Comparison of ENCODE assay signal across 8 cellular contexts in the genomic region with DNA sequence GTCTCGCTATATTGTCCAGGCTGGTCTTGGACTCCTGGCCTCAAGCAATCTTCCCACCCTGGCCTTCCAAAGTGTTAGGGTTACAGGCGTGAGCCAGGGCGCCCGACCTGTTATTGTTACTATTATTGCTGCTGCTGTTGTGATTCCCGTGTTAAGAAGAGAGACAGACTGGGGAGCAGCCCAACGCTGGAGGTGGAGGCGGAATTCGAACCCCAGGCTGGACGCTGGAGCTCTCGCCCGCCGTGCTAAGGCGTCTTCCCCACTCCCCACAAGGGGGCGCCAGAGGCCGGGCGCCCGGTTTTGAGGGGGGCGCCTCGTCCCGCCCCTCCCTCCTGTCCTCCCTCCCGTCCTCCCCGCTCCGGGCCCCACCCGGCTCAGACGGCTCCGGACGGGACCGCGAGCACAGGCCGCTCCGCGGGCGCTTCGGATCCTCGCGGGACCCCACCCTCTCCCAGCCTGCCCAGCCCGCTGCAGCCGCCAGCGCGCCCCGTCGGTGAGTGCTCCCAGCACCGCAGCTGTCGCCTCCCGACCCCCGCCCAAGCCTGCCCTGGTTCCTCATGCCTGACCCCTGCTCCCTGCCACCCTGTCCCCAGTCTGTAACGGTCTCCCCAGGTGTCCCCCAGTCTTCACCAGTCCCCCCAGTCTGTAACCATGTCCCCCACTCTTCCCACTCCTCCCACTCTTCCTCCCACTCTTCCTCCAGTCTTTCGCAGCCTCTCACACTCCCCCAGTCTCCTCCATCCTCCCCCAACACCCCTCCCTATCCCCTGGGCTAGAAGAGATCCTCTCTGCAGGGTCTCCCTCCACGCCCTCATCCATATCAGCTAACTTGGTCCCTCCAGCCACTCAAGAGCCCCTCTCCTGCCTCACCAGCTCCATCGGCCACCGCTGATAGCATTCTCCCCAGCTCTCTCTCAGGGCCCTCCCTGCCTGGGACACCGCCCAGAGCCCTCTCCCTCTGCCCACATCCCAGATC. TPM values are rescaled to one million over a fixed set of nuclear protein-coding genes. Genes with fewer than 3 reads are reported as not detected.
DNase-seq lines count a peak whose midpoint lies in the region; ATAC-seq, FAIRE-seq and TF ChIP-seq lines count a peak whose summit lies in the region.

A gene with protein sequence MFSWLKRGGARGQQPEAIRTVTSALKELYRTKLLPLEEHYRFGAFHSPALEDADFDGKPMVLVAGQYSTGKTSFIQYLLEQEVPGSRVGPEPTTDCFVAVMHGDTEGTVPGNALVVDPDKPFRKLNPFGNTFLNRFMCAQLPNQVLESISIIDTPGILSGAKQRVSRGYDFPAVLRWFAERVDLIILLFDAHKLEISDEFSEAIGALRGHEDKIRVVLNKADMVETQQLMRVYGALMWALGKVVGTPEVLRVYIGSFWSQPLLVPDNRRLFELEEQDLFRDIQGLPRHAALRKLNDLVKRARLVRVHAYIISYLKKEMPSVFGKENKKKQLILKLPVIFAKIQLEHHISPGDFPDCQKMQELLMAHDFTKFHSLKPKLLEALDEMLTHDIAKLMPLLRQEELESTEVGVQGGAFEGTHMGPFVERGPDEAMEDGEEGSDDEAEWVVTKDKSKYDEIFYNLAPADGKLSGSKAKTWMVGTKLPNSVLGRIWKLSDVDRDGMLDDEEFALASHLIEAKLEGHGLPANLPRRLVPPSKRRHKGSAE (plus strand): TSS at position 377 of the 976 bp plus-strand sequence. CDS start 3,191 bp downstream, outside the sequence.

- no peak within 1 kb of the TSS for H3K4me3 ChIP-seq in CD8-positive, alpha-beta memory T cell (ENCODE audit: low read length)
- H3K4me3 ChIP-seq in H1 (ENCODE audit: extremely low read depth in 1 of 4, insufficient read depth in 2 of 4, low read depth in 3 of 4, low read length in 4 of 4): peak within 1 kb of the TSS; percentile 47 to 66 (median 56)

- peaks cover 0 to 15% (median 0%) of the 10 kb centered on the region in 3 donors for H3K36me3 Mint-ChIP-seq in CD8-positive, alpha-beta memory T cell
- no peaks in the 10 kb centered on the region for H3K36me3 Mint-ChIP-seq in activated CD4-positive, alpha-beta T cell treated with anti-CD3 and anti-CD28 coated beads, Interleukin-2, amount 10 ng/mL, durations not matched to agents 7 days and 5 days (ENCODE audit: low read depth)

- H3K27me3 ChIP-seq in CD8-positive, alpha-beta memory T cell (ENCODE audit: insufficient read depth, low read length, poor library complexity, severe bottlenecking): peaks cover 8% of the 10 kb centered on the region
- H3K27me3 ChIP-seq in H1 (replicated peaks in 1 of 4; ENCODE audit: control insufficient read depth in 3 of 4, extremely low read depth in 1 of 4, insufficient read depth in 3 of 4, low read length in 3 of 4): no peaks in the 10 kb centered on the region

- H3K4me1 Mint-ChIP-seq in CD8-positive, alpha-beta memory T cell: peaks cover 0 to 4% (median 0%) of the 10 kb centered on the region in 3 donors
- H3K4me1 Mint-ChIP-seq in activated CD4-positive, alpha-beta T cell treated with anti-CD3 and anti-CD28 coated beads, Interleukin-2, amount 10 ng/mL, durations not matched to agents 7 days and 5 days: peaks cover 2% of the 10 kb centered on the region

- peak within 1 kb of the TSS; percentile 19; the same call in 1 of the 2 replicates for H3K18ac ChIP-seq in H1 (ENCODE audit: extremely low read depth, low read length)

- WGBS in H1 (ENCODE audit: extremely low coverage in 1 of 2, insufficient coverage in 1 of 2, insufficient read length in 1 of 2, insufficient replicate concordance in 2 of 2, low coverage in 1 of 2, low lambda C conversion rate in 2 of 2, missing lambda C conversion rate in 1 of 2), 2 experiments: 32% methylated on average over 18 of the region's 52 CpGs; no CpG with 5 or more reads in 1 of the 2 experiments

- H2BK20ac ChIP-seq in H1 (ENCODE audit: low read length): no peak within 1 kb of the TSS

- no peaks in the 10 kb centered on the region for H3K79me2 ChIP-seq in H1 (ENCODE audit: control insufficient read depth in 1 of 2, insufficient read depth in 2 of 2, low read length in 2 of 2)

- CTCF ChIA-PET in CD8-positive, alpha-beta memory T cell (lab: Charles Lee): interaction anchor here (0.7 to 2.1 kb wide), 12 partner anchors 9 to 282 kb away, joined by 3 to 8 read pairs (median 3); no protein-coding TSS in a partner anchor
- CTCF ChIA-PET in activated CD4-positive, alpha-beta T cell treated with anti-CD3 and anti-CD28 coated beads, Interleukin-2, amount 10 ng/mL, durations not matched to agents 7 days and 5 days (lab: Charles Lee): interaction anchor here (0.6 to 2.3 kb wide), 28 partner anchors 10 to 432 kb away, joined by 3 to 25 read pairs (median 4); a partner anchor contains a TSS
- CTCF ChIA-PET in H1 (lab: Charles Lee; ENCODE audit: partially characterized antibody): interaction anchor here (0.5 to 24.9 kb wide), 39 partner anchors 10 to 1999 kb away, joined by 3 to 436 read pairs (median 4); a partner anchor contains a TSS

- H3K4me2 ChIP-seq in H1 (ENCODE audit: insufficient read depth in 1 of 2, low read depth in 2 of 2, low read length in 2 of 2): peak within 1 kb of the TSS; percentile 38 to 63; a peak in 3 of 4 replicates

- no peak within 1 kb of the TSS for H2BK12ac ChIP-seq in H1 (ENCODE audit: low read depth, low read length)

- H3K4me1 ChIP-seq in CD8-positive, alpha-beta memory T cell (ENCODE audit: insufficient read depth, low read length): no peaks in the 10 kb centered on the region
- H3K4me1 ChIP-seq in H1 (replicated peaks in 1 of 4; ENCODE audit: control insufficient read depth in 3 of 4, insufficient read depth in 4 of 4, low read length in 3 of 4): no peaks in the 10 kb centered on the region

- ATAC-seq in HG03354 (IDR thresholded peaks at IDR 0.05; ENCODE audit: poor library complexity, severe bottlenecking, unreplicated experiment): no peak
- ATAC-seq in GM18909 (IDR thresholded peaks at IDR 0.05; ENCODE audit: poor library complexity, unreplicated experiment): no peak

- TF ChIP-seq EP300 in H1 (IDR thresholded peaks at IDR 0.05; ENCODE audit: borderline replicate concordance in 1 of 2, low read depth in 2 of 2, low read length in 2 of 2): no peak

- H4K8ac ChIP-seq in H1 (ENCODE audit: extremely low read depth, insufficient read depth, low read length): no peak within 1 kb of the TSS

- no peak for TF ChIP-seq POLR2A in H1 (IDR thresholded peaks at IDR 0.05; ENCODE audit: control extremely low read depth in 1 of 2, low read depth in 2 of 2, low read length in 2 of 2)

- no peak within 1 kb of the TSS for H3K9ac ChIP-seq in H1 (replicated peaks in 1 of 4; ENCODE audit: extremely low read depth in 1 of 4, low read depth in 3 of 4, low read length in 3 of 4)

- H3K56ac ChIP-seq in H1 (replicated peaks; ENCODE audit: insufficient read length, low read depth, low read length): no peak within 1 kb of the TSS

- peak within 1 kb of the TSS in 2 of 8 donors; percentile 12 to 21 for H3K27ac Mint-ChIP-seq in CD8-positive, alpha-beta memory T cell
- H3K27ac Mint-ChIP-seq in activated CD4-positive, alpha-beta T cell treated with anti-CD3 and anti-CD28 coated beads, Interleukin-2, amount 10 ng/mL, durations not matched to agents 7 days and 5 days: no peak within 1 kb of the TSS

- H4K5ac ChIP-seq in H1 (ENCODE audit: insufficient read length, low read depth, low read length): no peak within 1 kb of the TSS

- peak; percentile 77 to 81 for TF ChIP-seq RAD21 in H1 (IDR thresholded peaks at IDR 0.05 in 1 of 2, conservative IDR thresholded peaks at IDR 0.05 in 1 of 2; ENCODE audit: low read depth in 2 of 2, low read length in 2 of 2)

- H3K23me2 ChIP-seq in H1 (ENCODE audit: low read depth, low read length): peaks cover 5% of the 10 kb centered on the region; the same call in 1 of the 2 replicates

- no peak within 1 kb of the TSS for H3K4me3 Mint-ChIP-seq in CD8-positive, alpha-beta memory T cell
- no peak within 1 kb of the TSS for H3K4me3 Mint-ChIP-seq in activated CD4-positive, alpha-beta T cell treated with anti-CD3 and anti-CD28 coated beads, Interleukin-2, amount 10 ng/mL, durations not matched to agents 7 days and 5 days

- H2BK5ac ChIP-seq in H1 (ENCODE audit: low read depth, low read length): no peak within 1 kb of the TSS

- no peak within 1 kb of the TSS for H2AK5ac ChIP-seq in H1 (ENCODE audit: low read depth, low read length)

- peak within 1 kb of the TSS; percentile 92; the same call in 1 of the 2 replicates for H2BK15ac ChIP-seq in H1 (ENCODE audit: low read length)

- H4K91ac ChIP-seq in H1 (replicated peaks; ENCODE audit: insufficient read length, low read length): peak within 1 kb of the TSS; percentile 18

- H4K20me1 ChIP-seq in H1 (replicated peaks in 1 of 2; ENCODE audit: control insufficient read depth in 1 of 2, insufficient read depth in 2 of 2, low read length in 2 of 2): no peaks in the 10 kb centered on the region

- H3K79me1 ChIP-seq in H1 (ENCODE audit: low read depth, low read length): no peaks in the 10 kb centered on the region

- no peak within 1 kb of the TSS for H3K4ac ChIP-seq in H1 (replicated peaks; ENCODE audit: insufficient read length, low read depth, low read length)

- no peak within 1 kb of the TSS for H3K14ac ChIP-seq in H1 (ENCODE audit: insufficient read length)

- peak within 1 kb of the TSS; percentile 70 for H3K27ac ChIP-seq in CD8-positive, alpha-beta memory T cell (ENCODE audit: low read depth, low read length)
- H3K27ac ChIP-seq in H1 (ENCODE audit: low read depth, low read length): no peak within 1 kb of the TSS

- H2AFZ ChIP-seq in H1 (ENCODE audit: low read length): no peak within 1 kb of the TSS

- peak; percentile 74 to 84 (median 81) for TF ChIP-seq CTCF in H1 (IDR thresholded peaks at IDR 0.05; ENCODE audit: control extremely low read depth in 1 of 3, insufficient read depth in 1 of 3, low read depth in 1 of 3, low read length in 3 of 3)

- H3K9me3 ChIP-seq in CD8-positive, alpha-beta memory T cell (ENCODE audit: low read length): no peaks in the 10 kb centered on the region
- H3K9me3 ChIP-seq in H1 (ENCODE audit: insufficient read depth in 2 of 2, low read depth in 1 of 2, low read length in 1 of 2): peaks cover 3% of the 10 kb centered on the region in 2 experiments; a peak in 1 of 4 replicates

- no peak for FAIRE-seq in H1 (lab: Jason Lieb, UNC)

- POLR2A ChIA-PET in CD8-positive, alpha-beta memory T cell (lab: Charles Lee): no interaction called here
- POLR2A ChIA-PET in activated CD4-positive, alpha-beta T cell treated with anti-CD3 and anti-CD28 coated beads, Interleukin-2, amount 10 ng/mL, durations not matched to agents 7 days and 5 days (lab: Charles Lee): interaction anchor here (0.7 kb wide), 1 partner anchor 761 kb away, joined by 3 read pairs; no protein-coding TSS in a partner anchor
- POLR2A ChIA-PET in H1 (lab: Charles Lee; ENCODE audit: partially characterized antibody): interaction anchor here (0.8 to 2.7 kb wide), 9 partner anchors 9 to 89 kb away, joined by 3 to 15 read pairs (median 4); a partner anchor contains a TSS

- peak in 2 of 5 donors; percentile 22 to 37 for DNase-seq in CD8-positive, alpha-beta memory T cell
- DNase-seq in KG1 (lab: John Stamatoyannopoulos, UW) (peak; percentile 9), H1 (ENCODE audit: low read depth in 1 of 2, low spot score in 2 of 2) (peak in 1 of 2 experiments; percentile 89), lung microvascular endothelial cell (ENCODE audit: low read depth in 2 of 2) (peak; percentile 78 to 88)
- DNase-seq in activated CD4-positive, alpha-beta T cell treated with anti-CD3 and anti-CD28 coated beads, Interleukin-2, amount 10 ng/mL, durations not matched to agents 7 days and 5 days: peak; percentile 30
- peak; percentile 77 for DNase-seq in stimulated activated CD8-positive, alpha-beta memory T cell treated with anti-CD3 and anti-CD28 coated beads, Interleukin-4, amount 100 ng/mL, for 48 hours

- H2BK120ac ChIP-seq in H1 (replicated peaks; ENCODE audit: low read depth, low read length): no peak within 1 kb of the TSS

- no peaks in the 10 kb centered on the region for H3K36me3 ChIP-seq in CD8-positive, alpha-beta memory T cell (ENCODE audit: insufficient read depth, low read length)
- H3K36me3 ChIP-seq in H1 (ENCODE audit: control insufficient read depth in 2 of 4, insufficient read depth in 4 of 4, low read length in 3 of 4): no peaks in the 10 kb centered on the region

- H3K27me3 Mint-ChIP-seq in CD8-positive, alpha-beta memory T cell: peaks cover 29 to 51% of the 10 kb centered on the region in 2 donors
- H3K27me3 Mint-ChIP-seq in activated CD4-positive, alpha-beta T cell treated with anti-CD3 and anti-CD28 coated beads, Interleukin-2, amount 10 ng/mL, durations not matched to agents 7 days and 5 days: peaks cover 26% of the 10 kb centered on the region

- peaks cover 4 to 7% (median 6%) of the 10 kb centered on the region in 5 donors for H3K9me3 Mint-ChIP-seq in CD8-positive, alpha-beta memory T cell
- no peaks in the 10 kb centered on the region for H3K9me3 Mint-ChIP-seq in activated CD4-positive, alpha-beta T cell treated with anti-CD3 and anti-CD28 coated beads, Interleukin-2, amount 10 ng/mL, durations not matched to agents 7 days and 5 days

- H3K23ac ChIP-seq in H1 (ENCODE audit: insufficient read length): no peak within 1 kb of the TSS

RNA-seq across cellular contexts. Expression of the gene that starts here (rescaled TPM):
- total RNA-seq in CD8-positive, alpha-beta memory T cell: under 1 TPM in 1 of 2 experiments, not detected in 1; 0.07 TPM
- polyA plus RNA-seq in CD8-positive, alpha-beta memory T cell: not detected
- total RNA-seq in activated CD4-positive, alpha-beta T cell treated with anti-CD3 and anti-CD28 coated beads, Interleukin-2, amount 10 ng/mL, durations not matched to agents 7 days and 5 days: not detected
- 13.0 and 14.3 TPM in 2 replicates for total RNA-seq in H1 (2021; fragmentation: NEBNext Ultra II Directional; extraction: Animal tissue kit (Norgen Biotek cat#: 25700))
- 4.5 and 12.4 TPM in 2 replicates for polyA plus RNA-seq in H1 (2011; rRNA removed)
- 4.1 TPM for polyA plus RNA-seq in H1 (2011; cell fraction: cytosol; rRNA removed)
- 5.8 TPM for polyA plus RNA-seq in H1 (2011; cell fraction: nucleus; rRNA removed)
- 9.5 to 14.8 TPM (median 12.7 TPM) in 4 replicates for polyA plus RNA-seq in H1 (2012, experiment 1 of 2)
- polyA plus RNA-seq in H1 (2012, experiment 2 of 2): 12.0 TPM
- 9.9 TPM for polyA plus RNA-seq in H1 (2013, experiment 1 of 2)
- 9.4 TPM for polyA plus RNA-seq in H1 (2013, experiment 2 of 2)
- 4.0 and 4.8 TPM in 2 replicates for polyA minus RNA-seq in H1 (2011; rRNA and poly(A)+ RNA removed)
- polyA minus RNA-seq in H1 (2011; cell fraction: cytosol; rRNA and poly(A)+ RNA removed): 10.6 TPM
- 5.7 TPM for polyA minus RNA-seq in H1 (2011; cell fraction: nucleus; rRNA and poly(A)+ RNA removed)
- 76.3 and 90.7 TPM in 2 replicates for total RNA-seq in lung microvascular endothelial cell

Comparison
In these comparisons a context has a peak if more than half of its experiments do, and no peak if none do; other contexts are left out.
1. RNA of the gene that starts here (total RNA-seq): 76.3 to 90.7 TPM in lung microvascular endothelial cell and 13.0 to 14.3 TPM in H1; not detected in activated CD4-positive, alpha-beta T cell treated with anti-CD3 and anti-CD28 coated beads, Interleukin-2, amount 10 ng/mL, durations not matched to agents 7 days and 5 days and 0.07 TPM in CD8-positive, alpha-beta memory T cell; every median in the first group is over 10 times any median in the second.
2. Peak in DNase-seq in activated CD4-positive, alpha-beta T cell treated with anti-CD3 and anti-CD28 coated beads, Interleukin-2, amount 10 ng/mL, durations not matched to agents 7 days and 5 days; RNA of the gene not detected or under 1 TPM.